1 cellular context compared by ENCODE assay signal in the genomic region with DNA sequence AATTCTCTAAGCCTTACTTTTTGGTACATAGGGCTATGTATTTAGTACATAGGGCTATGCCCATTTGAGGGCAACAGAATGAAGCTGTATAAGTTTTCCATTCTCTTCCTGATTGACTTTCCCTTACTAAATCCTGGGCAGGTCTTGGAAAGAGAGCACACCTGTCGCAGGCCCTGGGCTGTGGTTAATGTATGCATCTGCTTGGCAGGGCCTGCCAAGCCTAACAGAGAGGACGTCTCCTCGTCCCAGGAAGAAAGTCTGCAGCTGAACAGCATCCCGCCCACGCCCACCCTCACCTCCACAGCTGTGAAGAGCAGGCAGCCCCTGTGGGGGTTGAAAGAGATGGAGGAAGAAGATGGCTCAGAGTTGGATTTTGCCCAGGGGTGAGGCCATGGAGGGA.
TF ChIP-seq lines count a peak whose summit lies in the region.

No MANE protein-coding gene starts in this region.

TF ChIP-seq in SK-N-SH treated with all-trans-retinoic acid at 6 μM for 48 hours, 23 proteins besides CTCF, POLR2A, EP300 and RAD21 (continued from another document):
- TF ChIP-seq, protein P1, sequence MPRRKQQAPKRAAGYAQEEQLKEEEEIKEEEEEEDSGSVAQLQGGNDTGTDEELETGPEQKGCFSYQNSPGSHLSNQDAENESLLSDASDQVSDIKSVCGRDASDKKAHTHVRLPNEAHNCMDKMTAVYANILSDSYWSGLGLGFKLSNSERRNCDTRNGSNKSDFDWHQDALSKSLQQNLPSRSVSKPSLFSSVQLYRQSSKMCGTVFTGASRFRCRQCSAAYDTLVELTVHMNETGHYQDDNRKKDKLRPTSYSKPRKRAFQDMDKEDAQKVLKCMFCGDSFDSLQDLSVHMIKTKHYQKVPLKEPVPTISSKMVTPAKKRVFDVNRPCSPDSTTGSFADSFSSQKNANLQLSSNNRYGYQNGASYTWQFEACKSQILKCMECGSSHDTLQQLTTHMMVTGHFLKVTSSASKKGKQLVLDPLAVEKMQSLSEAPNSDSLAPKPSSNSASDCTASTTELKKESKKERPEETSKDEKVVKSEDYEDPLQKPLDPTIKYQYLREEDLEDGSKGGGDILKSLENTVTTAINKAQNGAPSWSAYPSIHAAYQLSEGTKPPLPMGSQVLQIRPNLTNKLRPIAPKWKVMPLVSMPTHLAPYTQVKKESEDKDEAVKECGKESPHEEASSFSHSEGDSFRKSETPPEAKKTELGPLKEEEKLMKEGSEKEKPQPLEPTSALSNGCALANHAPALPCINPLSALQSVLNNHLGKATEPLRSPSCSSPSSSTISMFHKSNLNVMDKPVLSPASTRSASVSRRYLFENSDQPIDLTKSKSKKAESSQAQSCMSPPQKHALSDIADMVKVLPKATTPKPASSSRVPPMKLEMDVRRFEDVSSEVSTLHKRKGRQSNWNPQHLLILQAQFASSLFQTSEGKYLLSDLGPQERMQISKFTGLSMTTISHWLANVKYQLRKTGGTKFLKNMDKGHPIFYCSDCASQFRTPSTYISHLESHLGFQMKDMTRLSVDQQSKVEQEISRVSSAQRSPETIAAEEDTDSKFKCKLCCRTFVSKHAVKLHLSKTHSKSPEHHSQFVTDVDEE (CRISPR knock-in tag; IDR thresholded peaks at IDR 0.05): no peak
- no peak for TF ChIP-seq ARNTL (CRISPR knock-in tag; IDR thresholded peaks at IDR 0.05; ENCODE audit: borderline replicate concordance, low read depth)
- no peak for TF ChIP-seq BACH2 (CRISPR knock-in tag; IDR thresholded peaks at IDR 0.05; ENCODE audit: borderline replicate concordance)
- TF ChIP-seq ZC3H10 (CRISPR knock-in tag; IDR thresholded peaks at IDR 0.05): no peak
- no peak for TF ChIP-seq ZFP30 (CRISPR knock-in tag; IDR thresholded peaks at IDR 0.05)
- no peak for TF ChIP-seq TOX (CRISPR knock-in tag; IDR thresholded peaks at IDR 0.05; ENCODE audit: borderline replicate concordance)
- TF ChIP-seq RARB (CRISPR knock-in tag; IDR thresholded peaks at IDR 0.05): no peak
- TF ChIP-seq, protein P2, sequence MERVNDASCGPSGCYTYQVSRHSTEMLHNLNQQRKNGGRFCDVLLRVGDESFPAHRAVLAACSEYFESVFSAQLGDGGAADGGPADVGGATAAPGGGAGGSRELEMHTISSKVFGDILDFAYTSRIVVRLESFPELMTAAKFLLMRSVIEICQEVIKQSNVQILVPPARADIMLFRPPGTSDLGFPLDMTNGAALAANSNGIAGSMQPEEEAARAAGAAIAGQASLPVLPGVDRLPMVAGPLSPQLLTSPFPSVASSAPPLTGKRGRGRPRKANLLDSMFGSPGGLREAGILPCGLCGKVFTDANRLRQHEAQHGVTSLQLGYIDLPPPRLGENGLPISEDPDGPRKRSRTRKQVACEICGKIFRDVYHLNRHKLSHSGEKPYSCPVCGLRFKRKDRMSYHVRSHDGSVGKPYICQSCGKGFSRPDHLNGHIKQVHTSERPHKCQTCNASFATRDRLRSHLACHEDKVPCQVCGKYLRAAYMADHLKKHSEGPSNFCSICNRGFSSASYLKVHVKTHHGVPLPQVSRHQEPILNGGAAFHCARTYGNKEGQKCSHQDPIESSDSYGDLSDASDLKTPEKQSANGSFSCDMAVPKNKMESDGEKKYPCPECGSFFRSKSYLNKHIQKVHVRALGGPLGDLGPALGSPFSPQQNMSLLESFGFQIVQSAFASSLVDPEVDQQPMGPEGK (CRISPR knock-in tag; IDR thresholded peaks at IDR 0.05; ENCODE audit: borderline replicate concordance): no peak
- TF ChIP-seq, protein P3, sequence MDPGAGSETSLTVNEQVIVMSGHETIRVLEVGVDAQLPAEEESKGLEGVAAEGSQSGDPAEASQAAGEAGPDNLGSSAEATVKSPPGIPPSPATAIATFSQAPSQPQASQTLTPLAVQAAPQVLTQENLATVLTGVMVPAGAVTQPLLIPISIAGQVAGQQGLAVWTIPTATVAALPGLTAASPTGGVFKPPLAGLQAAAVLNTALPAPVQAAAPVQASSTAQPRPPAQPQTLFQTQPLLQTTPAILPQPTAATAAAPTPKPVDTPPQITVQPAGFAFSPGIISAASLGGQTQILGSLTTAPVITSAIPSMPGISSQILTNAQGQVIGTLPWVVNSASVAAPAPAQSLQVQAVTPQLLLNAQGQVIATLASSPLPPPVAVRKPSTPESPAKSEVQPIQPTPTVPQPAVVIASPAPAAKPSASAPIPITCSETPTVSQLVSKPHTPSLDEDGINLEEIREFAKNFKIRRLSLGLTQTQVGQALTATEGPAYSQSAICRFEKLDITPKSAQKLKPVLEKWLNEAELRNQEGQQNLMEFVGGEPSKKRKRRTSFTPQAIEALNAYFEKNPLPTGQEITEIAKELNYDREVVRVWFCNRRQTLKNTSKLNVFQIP (CRISPR knock-in tag; IDR thresholded peaks at IDR 0.05; ENCODE audit: borderline replicate concordance, low read depth): no peak
